ENCODE assay signal across 15 cellular contexts in the genomic region with DNA sequence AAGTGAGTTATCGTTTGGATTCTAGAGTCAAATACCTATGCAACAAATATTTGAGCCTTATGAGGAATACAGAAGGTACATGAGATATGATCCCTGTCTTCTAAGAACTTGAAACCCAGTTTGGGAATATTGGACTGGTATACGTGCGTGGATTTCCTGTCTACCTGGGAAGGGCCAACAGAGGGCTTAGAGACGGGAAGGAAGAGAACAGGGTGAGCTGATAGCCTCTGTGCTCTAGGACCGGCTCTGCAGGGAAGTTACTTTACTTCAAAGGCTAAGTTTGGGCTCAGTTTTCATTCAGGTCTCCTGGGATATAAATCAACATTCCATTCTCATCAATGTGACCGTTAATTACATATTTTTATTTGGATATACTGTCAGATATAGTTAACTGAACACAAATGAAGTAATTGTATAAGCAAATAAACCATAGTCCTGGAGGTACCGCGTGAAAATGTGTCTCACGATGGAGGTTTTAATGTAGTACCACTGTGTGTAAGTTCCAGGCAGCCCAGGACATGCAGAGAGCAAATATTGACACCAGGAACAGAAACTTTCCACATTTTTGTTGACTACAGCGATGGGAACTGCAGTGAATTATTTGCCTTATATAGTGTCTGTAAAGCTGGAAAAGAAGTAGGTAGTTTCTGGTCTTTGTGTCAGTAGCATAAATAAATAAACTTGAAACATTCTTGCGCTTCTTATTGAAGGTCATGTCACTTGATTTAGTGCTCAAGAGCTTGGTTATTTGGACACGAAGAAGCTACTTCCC. TPM values are rescaled to one million over a fixed set of nuclear protein-coding genes. Genes with fewer than 3 reads are reported as not detected.
A peak's percentile ranks its signal among the peaks of the same experiment; 100 is the strongest.
DNase-seq lines count a peak whose midpoint lies in the region; FAIRE-seq and TF ChIP-seq lines count a peak whose summit lies in the region.
"Had no signal": no experiment of that assay in that cellular context is flagged by ENCODE, and none has a peak within 500 bp of the region (broad histone marks: within the 10 kb centered on the region; RNA-seq: fewer than 3 reads in every experiment).

No MANE protein-coding gene starts in this region.

- no peaks in the 10 kb centered on the region for H3K9me3 ChIP-seq in KOPT-K1 (ENCODE audit: insufficient read depth, low read length, poor library complexity, severe bottlenecking)
- H3K9me3 ChIP-seq in esophagus squamous epithelium, result no peaks in the 10 kb centered on the region
- no peaks in the 10 kb centered on the region for H3K9me3 ChIP-seq in testis

- H3K36me3 ChIP-seq in KOPT-K1 (ENCODE audit: insufficient read depth, low read length), result peaks cover 50% of the 10 kb centered on the region
- H3K36me3 ChIP-seq in esophagus squamous epithelium, result no peaks in the 10 kb centered on the region
- no peaks in the 10 kb centered on the region for H3K36me3 ChIP-seq in testis (ENCODE audit: low read depth, missing control alignments)

- peaks cover 3% of the 10 kb centered on the region for H3K36me3 Mint-ChIP-seq in nephron (ENCODE audit: low read depth)
- H3K36me3 Mint-ChIP-seq in glutamatergic neuron (ENCODE audit: unreplicated experiment), result no peaks in the 10 kb centered on the region

- H3K27me3 ChIP-seq in esophagus squamous epithelium (no peaks in the 10 kb centered on the region), testis (no peaks in the 10 kb centered on the region)

- TF ChIP-seq CTCF in 22Rv1 (IDR thresholded peaks at IDR 0.05) (no peak), esophagus squamous epithelium (IDR thresholded peaks at IDR 0.05) (no peak), nephron (IDR thresholded peaks at IDR 0.05; ENCODE audit: unreplicated experiment in 3 of 3) (no peak), glutamatergic neuron (IDR thresholded peaks at IDR 0.05; ENCODE audit: partially characterized antibody, unreplicated experiment) (no peak), testis (IDR thresholded peaks at IDR 0.05) (no peak)

- peaks cover 48% of the 10 kb centered on the region for H3K4me1 Mint-ChIP-seq in nephron
- H3K4me1 Mint-ChIP-seq in glutamatergic neuron (ENCODE audit: low read depth, unreplicated experiment), result peaks cover 15% of the 10 kb centered on the region

- no peak for FAIRE-seq in GM12892 (lab: Jason Lieb, UNC)

- H3K27ac Mint-ChIP-seq in nephron, result peak overlapping the region; percentile 52 to 83 (median 82)
- no peak overlapping the region for H3K27ac Mint-ChIP-seq in glutamatergic neuron (ENCODE audit: unreplicated experiment)
- H3K27ac Mint-ChIP-seq: activated CD8-positive, alpha-beta T cell treated with anti-CD3 and anti-CD28 coated beads for 36 hours; HFFc6 had no signal

- H3K9me3 Mint-ChIP-seq in nephron, result no peaks in the 10 kb centered on the region
- peaks cover 4% of the 10 kb centered on the region for H3K9me3 Mint-ChIP-seq in glutamatergic neuron (ENCODE audit: unreplicated experiment)
- H3K9me3 Mint-ChIP-seq: activated CD8-positive, alpha-beta T cell treated with anti-CD3 and anti-CD28 coated beads for 36 hours; HFFc6 had no signal

- H3K4me1 ChIP-seq in esophagus squamous epithelium, result peaks cover 5 to 72% (median 24%) of the 10 kb centered on the region in 3 donors
- peaks cover 31% of the 10 kb centered on the region for H3K4me1 ChIP-seq in testis

- no peak for TF ChIP-seq POLR2A in esophagus squamous epithelium (IDR thresholded peaks at IDR 0.05)
- TF ChIP-seq POLR2A in GM12892 (IDR thresholded peaks at IDR 0.05; ENCODE audit: low read depth, low read length), result no peak
- TF ChIP-seq POLR2A in testis (IDR thresholded peaks at IDR 0.05), result no peak

- DNase-seq in esophagus squamous epithelium (lab: John Stamatoyannopoulos, UW) (no peak), GM12892 (ENCODE audit: insufficient read length) (no peak), head of caudate nucleus (no peak), glutamatergic neuron (no peak), testis (no peak)
- DNase-seq: activated CD8-positive, alpha-beta T cell treated with anti-CD3 and anti-CD28 coated beads for 36 hours; activated naive CD4-positive, alpha-beta T cell treated with Interleukin-2 at 50 U/mL for 16 hours; DND-41; foreskin fibroblast; HFFc6; NCI-H187 treated with DMSO at 0.1 percent for 48 hours; NK-92 treated with Interleukin-12 subunit alpha and Interleukin-12 subunit beta, amount 100 ng/mL, for 24 hours had no signal

- no peaks in the 10 kb centered on the region for H3K27me3 Mint-ChIP-seq in nephron (ENCODE audit: low read depth)
- H3K27me3 Mint-ChIP-seq in glutamatergic neuron (ENCODE audit: unreplicated experiment), result peaks cover 4% of the 10 kb centered on the region
- H3K27me3 Mint-ChIP-seq: activated CD8-positive, alpha-beta T cell treated with anti-CD3 and anti-CD28 coated beads for 36 hours had no signal

- H3K4me3 Mint-ChIP-seq in nephron (no peak overlapping the region), glutamatergic neuron (ENCODE audit: unreplicated experiment) (no peak overlapping the region)
- H3K4me3 Mint-ChIP-seq: activated CD8-positive, alpha-beta T cell treated with anti-CD3 and anti-CD28 coated beads for 36 hours; HFFc6 had no signal

- WGBS in esophagus squamous epithelium, 2 donors, result 39 to 61% methylated on average over 12 of the region's 12 CpGs
- 47 to 56% methylated on average over 12 of the region's 12 CpGs for WGBS in testis, 2 donors

- intact Hi-C loops in esophagus squamous epithelium (cut with DNase I), result no loop called here
- intact Hi-C loops in head of caudate nucleus (cut with DNase I), result no loop called here
- intact Hi-C loops in testis (cut with DNase I; ENCODE audit: low total_unique reads), result no loop called here

- H3K4me3 ChIP-seq in esophagus squamous epithelium, result no peak overlapping the region
- no peak overlapping the region for H3K4me3 ChIP-seq in testis

- H3K27ac ChIP-seq in 22Rv1, result peak overlapping the region; percentile 57
- H3K27ac ChIP-seq in KOPT-K1 (ENCODE audit: low read depth, low read length, poor library complexity, severe bottlenecking), result peak overlapping the region; percentile 47
- peak overlapping the region in 3 of 4 donors; percentile 34 to 74 (median 54) for H3K27ac ChIP-seq in esophagus squamous epithelium
- peak overlapping the region in 1 of 2 donors; percentile 65 for H3K27ac ChIP-seq in testis

RNA-seq across cellular contexts. Expression of gene CHST12, which starts 8.6 kb away (rescaled TPM):
- total RNA-seq in esophagus squamous epithelium (10 to 100 TPM in 1 of 4 donors, 1 to 10 TPM in 3; 1.5 to 11.8 (median 5.0) TPM), glutamatergic neuron (ENCODE audit: unreplicated experiment) (27.3 TPM), testis (10 to 100 TPM; 42.0 to 42.1 TPM)
- polyA plus RNA-seq in GM12892 (2012; ENCODE audit: missing spikeins), result 1.4 TPM
- polyA plus RNA-seq in testis (ENCODE audit: insufficient read depth, low read depth, low replicate concordance), result 15.3 TPM

RNA-seq across cellular contexts. Expression of gene EIF3B, which starts 57.4 kb away (rescaled TPM):
- total RNA-seq in esophagus squamous epithelium (100 to 1,000 TPM; 127 to 155 (median 136) TPM), glutamatergic neuron (ENCODE audit: unreplicated experiment) (136 TPM), testis (100 to 1,000 TPM; 237 to 263 TPM)
- 131 TPM for polyA plus RNA-seq in GM12892 (2012; ENCODE audit: missing spikeins)
- 165 TPM for polyA plus RNA-seq in testis (ENCODE audit: insufficient read depth, low read depth, low replicate concordance)
